1 cellular context compared by ENCODE assay signal in genomic region chr5:177111720-177112394, GRCh38.
TF ChIP-seq lines count a peak whose summit lies in the region.

No MANE protein-coding gene starts in this region.

TF ChIP-seq in H1, 55 proteins besides CTCF, POLR2A, EP300 and RAD21:
- TF ChIP-seq ASH2L (IDR thresholded peaks at IDR 0.05; ENCODE audit: low read length), result no peak
- TF ChIP-seq KDM4A (IDR thresholded peaks at IDR 0.05; ENCODE audit: low read depth, low read length, severe bottlenecking), result no peak
- TF ChIP-seq SP4 (IDR thresholded peaks at IDR 0.05; ENCODE audit: low read length), result no peak
- no peak for TF ChIP-seq ZNF274 (IDR thresholded peaks at IDR 0.05; ENCODE audit: borderline replicate concordance, extremely low read depth, low read length)
- TF ChIP-seq, protein P1, sequence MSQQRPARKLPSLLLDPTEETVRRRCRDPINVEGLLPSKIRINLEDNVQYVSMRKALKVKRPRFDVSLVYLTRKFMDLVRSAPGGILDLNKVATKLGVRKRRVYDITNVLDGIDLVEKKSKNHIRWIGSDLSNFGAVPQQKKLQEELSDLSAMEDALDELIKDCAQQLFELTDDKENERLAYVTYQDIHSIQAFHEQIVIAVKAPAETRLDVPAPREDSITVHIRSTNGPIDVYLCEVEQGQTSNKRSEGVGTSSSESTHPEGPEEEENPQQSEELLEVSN (IDR thresholded peaks at IDR 0.05), result 0 out of 2 replicates have a peak, but pooled peaks have one; percentile 10
- TF ChIP-seq USF2 (IDR thresholded peaks at IDR 0.05; ENCODE audit: low read length), result no peak
- no peak for TF ChIP-seq CHD7 (IDR thresholded peaks at IDR 0.05; ENCODE audit: insufficient replicate concordance, low read length)
- TF ChIP-seq CHD2 (IDR thresholded peaks at IDR 0.05; ENCODE audit: low read length), result no peak
- no peak for TF ChIP-seq SAP30 (IDR thresholded peaks at IDR 0.05; ENCODE audit: insufficient read depth, insufficient replicate concordance, low read length)
- no peak for TF ChIP-seq SRF (IDR thresholded peaks at IDR 0.05; ENCODE audit: low read depth, low read length)
- TF ChIP-seq NRF1 (IDR thresholded peaks at IDR 0.05; ENCODE audit: low read depth, low read length), result no peak
- no peak for TF ChIP-seq ATF3 (IDR thresholded peaks at IDR 0.05; ENCODE audit: insufficient read depth, low read depth, low read length)
- no peak for TF ChIP-seq SIRT6 (IDR thresholded peaks at IDR 0.05; ENCODE audit: low read length)
- TF ChIP-seq SP2 (IDR thresholded peaks at IDR 0.05; ENCODE audit: low read length), result no peak
- TF ChIP-seq POU5F1 (IDR thresholded peaks at IDR 0.05; ENCODE audit: low read depth, low read length), result no peak
- no peak for TF ChIP-seq HDAC6 (IDR thresholded peaks at IDR 0.05; ENCODE audit: low read depth, low read length)
- TF ChIP-seq ATF2 (IDR thresholded peaks at IDR 0.05; ENCODE audit: low read length), result no peak
- no peak for TF ChIP-seq SIN3A (conservative IDR thresholded peaks at IDR 0.05 in 1 of 2, IDR thresholded peaks at IDR 0.05 in 1 of 2; ENCODE audit: low read depth in 1 of 2, low read length in 2 of 2)
- no peak for TF ChIP-seq EZH2 (IDR thresholded peaks at IDR 0.05; ENCODE audit: low read depth, low read length, severe bottlenecking)
- TF ChIP-seq CEBPB (IDR thresholded peaks at IDR 0.05; ENCODE audit: low read depth, low read length), result 0 out of 2 replicates have a peak, but pooled peaks have one; percentile 30
- 0 out of 2 replicates have a peak, but pooled peaks have one; percentile 43 for TF ChIP-seq YY1 (IDR thresholded peaks at IDR 0.05; ENCODE audit: low read depth, low read length)
- no peak for TF ChIP-seq HDAC2 (IDR thresholded peaks at IDR 0.05; ENCODE audit: borderline replicate concordance in 1 of 2, low read depth in 2 of 2, low read length in 2 of 2)
- TF ChIP-seq, protein P2, sequence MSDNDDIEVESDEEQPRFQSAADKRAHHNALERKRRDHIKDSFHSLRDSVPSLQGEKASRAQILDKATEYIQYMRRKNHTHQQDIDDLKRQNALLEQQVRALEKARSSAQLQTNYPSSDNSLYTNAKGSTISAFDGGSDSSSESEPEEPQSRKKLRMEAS (IDR thresholded peaks at IDR 0.05), result peak; percentile 43; the same call in 1 of the 2 replicates
- TF ChIP-seq TAF1 (IDR thresholded peaks at IDR 0.05; ENCODE audit: low read depth, low read length), result no peak
